In the genomic region with DNA sequence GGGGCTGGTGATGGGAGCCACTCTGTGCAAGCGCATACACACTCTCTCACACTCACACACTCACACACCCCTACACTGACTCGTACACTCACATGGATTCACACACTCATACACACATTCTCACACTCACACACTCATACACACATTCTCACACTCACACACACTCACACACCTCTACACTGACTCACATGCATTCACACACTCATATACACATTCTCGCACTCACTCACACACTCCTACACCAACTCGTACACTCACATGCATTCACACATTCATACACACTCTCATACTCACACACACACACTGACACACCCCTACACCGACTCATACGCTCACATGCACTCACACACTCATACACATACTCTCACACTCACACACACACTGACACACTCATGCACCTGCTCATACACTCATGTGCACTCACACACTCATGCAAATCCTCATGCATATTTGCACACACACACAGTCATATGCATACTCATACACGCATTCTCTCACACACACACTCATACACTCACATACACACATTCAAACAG, we compare ENCODE assay signal across 2 cellular contexts.
A peak's percentile ranks its signal among the peaks of the same experiment; 100 is the strongest.
TF ChIP-seq lines count a peak whose summit lies in the region.

No MANE protein-coding gene starts in this region.

TF ChIP-seq in GM12878, 131 proteins besides CTCF, POLR2A, EP300 and RAD21:
- TF ChIP-seq RELB (IDR thresholded peaks at IDR 0.05; ENCODE audit: low read depth) (no peak), NR2C1 (IDR thresholded peaks at IDR 0.05) (no peak), HDAC6 (IDR thresholded peaks at IDR 0.05; ENCODE audit: unreplicated experiment) (no peak), WRNIP1 (IDR thresholded peaks at IDR 0.05; ENCODE audit: borderline replicate concordance, low read depth, low read length) (no peak), BCL3 (IDR thresholded peaks at IDR 0.05; ENCODE audit: borderline replicate concordance, insufficient read depth, low read depth, low read length, poor library complexity, severe bottlenecking) (peak; percentile 94), PBX3 (IDR thresholded peaks at IDR 0.05; ENCODE audit: insufficient replicate concordance, low read depth, low read length) (peak; percentile 54), RB1 (IDR thresholded peaks at IDR 0.05; ENCODE audit: borderline replicate concordance) (no peak)

TF ChIP-seq in H1, 55 proteins besides CTCF, POLR2A, EP300 and RAD21:
- TF ChIP-seq FOSL1 (IDR thresholded peaks at IDR 0.05; ENCODE audit: insufficient read depth, low read depth, low read length) (no peak), E2F6 (IDR thresholded peaks at IDR 0.05) (no peak), ZNF274 (IDR thresholded peaks at IDR 0.05; ENCODE audit: borderline replicate concordance, extremely low read depth, low read length) (no peak), CHD2 (IDR thresholded peaks at IDR 0.05; ENCODE audit: low read length) (no peak), TAF7 (optimal IDR thresholded peaks at IDR 0.05; ENCODE audit: borderline replicate concordance, low read depth, low read length) (no peak)
